In genomic region chr16:49550666-49551065, GRCh38 we compare ENCODE assay signal across 5 cellular contexts.
"Had no signal": no experiment of that assay in that cellular context is flagged by ENCODE, and none has a peak within 500 bp of the region (broad histone marks: within the 10 kb centered on the region; RNA-seq: fewer than 3 reads in every experiment).

No MANE protein-coding gene starts in this region.

- DNase-seq: H9, HCEC 1CT, IMR-90 had no signal

- H3K27ac Mint-ChIP-seq: GM23338 had no signal

- ATAC-seq: GM23338, K562 had no signal

- H3K9me3 Mint-ChIP-seq: GM23338, H9 had no signal

- H3K4me2 ChIP-seq: GM23338 had no signal

- H3K4me3 ChIP-seq: GM23338, K562 had no signal

- H2AFZ ChIP-seq: GM23338 had no signal
